Comparison of ENCODE assay signal across 2 cellular contexts in genomic region chr10:29976134-29976533, GRCh38.
TF ChIP-seq lines count a peak whose summit lies in the region.

No MANE protein-coding gene starts in this region.

TF ChIP-seq in SK-N-SH treated with all-trans-retinoic acid at 6 μM for 48 hours, 23 proteins besides CTCF, POLR2A, EP300 and RAD21 (continued from another document):
- TF ChIP-seq CREB5 (CRISPR knock-in tag; IDR thresholded peaks at IDR 0.05; ENCODE audit: low read depth) (no peak), CSRNP3 (CRISPR knock-in tag; IDR thresholded peaks at IDR 0.05) (no peak), ARNTL (CRISPR knock-in tag; IDR thresholded peaks at IDR 0.05; ENCODE audit: borderline replicate concordance, low read depth) (no peak), ZC3H10 (CRISPR knock-in tag; IDR thresholded peaks at IDR 0.05) (no peak), ZNF8 (CRISPR knock-in tag; IDR thresholded peaks at IDR 0.05) (no peak), ZFP3 (CRISPR knock-in tag; IDR thresholded peaks at IDR 0.05) (no peak), OSR1 (CRISPR knock-in tag; IDR thresholded peaks at IDR 0.05) (no peak), POU6F1 (CRISPR knock-in tag; IDR thresholded peaks at IDR 0.05; ENCODE audit: borderline replicate concordance, low read depth) (no peak), GLIS3 (CRISPR knock-in tag; IDR thresholded peaks at IDR 0.05) (no peak)

TF ChIP-seq in SK-N-SH, 30 proteins besides CTCF, POLR2A, EP300 and RAD21 (continued from another document):
- TF ChIP-seq GABPA (IDR thresholded peaks at IDR 0.05; ENCODE audit: low read depth), result no peak
- no peak for TF ChIP-seq FOSL2 (IDR thresholded peaks at IDR 0.05; ENCODE audit: borderline replicate concordance, low read depth)
- TF ChIP-seq TAF1 (IDR thresholded peaks at IDR 0.05; ENCODE audit: borderline replicate concordance, low read depth, low read length), result no peak
- TF ChIP-seq NRF1 (IDR thresholded peaks at IDR 0.05; ENCODE audit: low read depth, low read length), result no peak
- TF ChIP-seq YY1 (IDR thresholded peaks at IDR 0.05; ENCODE audit: low read depth), result no peak
- TF ChIP-seq JUND (IDR thresholded peaks at IDR 0.05), result no peak
- no peak for TF ChIP-seq PBX3 (IDR thresholded peaks at IDR 0.05)
